Comparison of ENCODE assay signal across 27 cellular contexts in genomic region chr9:89926167-89926566, GRCh38.
"Had no signal": no experiment of that assay in that cellular context is flagged by ENCODE, and none has a peak within 500 bp of the region (broad histone marks: within the 10 kb centered on the region; RNA-seq: fewer than 3 reads in every experiment).

No MANE protein-coding gene starts in this region.

- H3K4me1 Mint-ChIP-seq: central memory CD8-positive, alpha-beta T cell had no signal

- H3K4me3 ChIP-seq: colonic mucosa, gastroesophageal sphincter, heart right ventricle, mucosa of descending colon, ovary, sigmoid colon, testis, tibial artery, upper lobe of left lung had no signal

- H3K4me3 Mint-ChIP-seq: central memory CD8-positive, alpha-beta T cell; dendritic cell treated with granulocyte-macrophage colony-stimulating factor and Interleukin-4, amounts not matched to agents 40 ng/mL and 50 ng/mL, for 4 days; endodermal cell; mesothelial cell of epicardium; natural killer cell treated with Interleukin-12 subunit alpha and Interleukin-12 subunit beta and Interleukin-15 and Interleukin-18, amount 100 ng/mL, for 72 hours; stimulated activated effector memory CD8-positive, alpha-beta T cell treated with anti-CD3 and anti-CD28 coated beads, Interleukin-12 subunit alpha, Interleukin-12 subunit beta, amount 100 ng/mL, for 72 hours had no signal

- H3K27ac Mint-ChIP-seq: dendritic cell treated with granulocyte-macrophage colony-stimulating factor and Interleukin-4, amounts not matched to agents 40 ng/mL and 50 ng/mL, for 4 days; endodermal cell; mesothelial cell of epicardium; natural killer cell treated with Interleukin-12 subunit alpha and Interleukin-12 subunit beta and Interleukin-15 and Interleukin-18, amount 100 ng/mL, for 72 hours; stimulated activated effector memory CD8-positive, alpha-beta T cell treated with anti-CD3 and anti-CD28 coated beads, Interleukin-12 subunit alpha, Interleukin-12 subunit beta, amount 100 ng/mL, for 72 hours had no signal

- H3K9me3 ChIP-seq: colonic mucosa, gastroesophageal sphincter, heart right ventricle, mucosa of descending colon, ovary, sigmoid colon, testis, tibial artery, upper lobe of left lung had no signal

- H3K27ac ChIP-seq: colonic mucosa, epithelial cell of prostate, foreskin keratinocyte, heart right ventricle, ovary, testis, tibial artery, upper lobe of left lung had no signal

- H3K27me3 ChIP-seq: colonic mucosa, gastroesophageal sphincter, ovary, sigmoid colon, testis, upper lobe of left lung had no signal

- ATAC-seq: esophagus mucosa; foreskin keratinocyte; heart right ventricle; natural killer cell treated with Interleukin-12 subunit alpha and Interleukin-12 subunit beta and Interleukin-15 and Interleukin-18, amount 100 ng/mL, for 72 hours; stimulated activated effector memory CD8-positive, alpha-beta T cell treated with anti-CD3 and anti-CD28 coated beads, Interleukin-12 subunit alpha, Interleukin-12 subunit beta, amount 100 ng/mL, for 72 hours had no signal

- H3K36me3 ChIP-seq: colonic mucosa, gastroesophageal sphincter, heart right ventricle, ovary, sigmoid colon, tibial artery, upper lobe of left lung had no signal

- H3K4me1 ChIP-seq: colonic mucosa, foreskin keratinocyte had no signal

- H3K27me3 Mint-ChIP-seq: central memory CD8-positive, alpha-beta T cell had no signal

- H3K9me3 Mint-ChIP-seq: central memory CD8-positive, alpha-beta T cell; dendritic cell treated with granulocyte-macrophage colony-stimulating factor and Interleukin-4, amounts not matched to agents 40 ng/mL and 50 ng/mL, for 4 days; endodermal cell; mesothelial cell of epicardium; naive B cell; natural killer cell treated with Interleukin-12 subunit alpha and Interleukin-12 subunit beta and Interleukin-15 and Interleukin-18, amount 100 ng/mL, for 72 hours; stimulated activated effector memory CD8-positive, alpha-beta T cell treated with anti-CD3 and anti-CD28 coated beads, Interleukin-12 subunit alpha, Interleukin-12 subunit beta, amount 100 ng/mL, for 72 hours had no signal

- FAIRE-seq: keratinocyte, urothelium cell line had no signal

- DNase-seq: colonic mucosa; effector CD8-positive, alpha-beta T cell; foreskin keratinocyte; heart right ventricle; mesenchymal stem cell; naive B cell; ovary; sigmoid colon; stimulated activated CD4-positive, alpha-beta T cell treated with anti-CD3 and anti-CD28 coated beads, Interleukin-2, amount 100 ng/mL, for 24 hours; stimulated activated CD4-positive, alpha-beta T cell treated with anti-CD3 and anti-CD28 coated beads, Interleukin-4, amount 100 ng/mL, for 24 hours; stimulated activated naive CD4-positive, alpha-beta T cell treated with Interleukin-2 at 50 U/mL for 16 hours; substantia nigra had no signal

- H3K36me3 Mint-ChIP-seq: mesothelial cell of epicardium; naive B cell; natural killer cell treated with Interleukin-12 subunit alpha and Interleukin-12 subunit beta and Interleukin-15 and Interleukin-18, amount 100 ng/mL, for 72 hours; stimulated activated effector memory CD8-positive, alpha-beta T cell treated with anti-CD3 and anti-CD28 coated beads, Interleukin-12 subunit alpha, Interleukin-12 subunit beta, amount 100 ng/mL, for 72 hours had no signal
